In the genomic region with DNA sequence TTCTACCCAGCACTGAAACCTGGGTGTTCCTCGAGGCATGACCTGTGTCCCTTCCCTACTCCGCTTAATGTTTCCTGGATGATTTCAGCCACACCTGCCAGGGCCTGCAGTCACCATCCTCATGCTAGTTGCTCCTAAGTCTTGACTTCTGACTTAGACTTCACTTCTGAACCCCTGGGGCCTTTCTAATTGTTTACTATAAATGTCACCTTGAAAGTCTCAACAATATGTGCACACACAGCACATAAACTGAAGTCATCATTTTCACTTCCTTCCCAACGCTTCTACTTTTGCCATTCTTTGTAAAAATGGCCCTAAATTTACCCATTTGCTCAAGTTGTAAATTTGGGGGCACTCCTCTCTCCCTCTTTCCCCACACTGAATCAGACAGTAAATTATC, we compare ENCODE assay signal across 14 cellular contexts.
DNase-seq lines count a peak whose midpoint lies in the region; ATAC-seq and TF ChIP-seq lines count a peak whose summit lies in the region.
"Had no signal": no experiment of that assay in that cellular context is flagged by ENCODE, and none has a peak within 500 bp of the region (broad histone marks: within the 10 kb centered on the region; RNA-seq: fewer than 3 reads in every experiment).

No MANE protein-coding gene starts in this region.

- no peaks in the 10 kb centered on the region for H3K9me3 ChIP-seq in smooth muscle cell (replicated peaks; ENCODE audit: low read depth)
- H3K9me3 ChIP-seq: BLaER1 treated with 17β-estradiol and CSF1 and Interleukin-3, amounts not matched to agents 10 nM and 100 nM; HAP-1 had no signal

- H2AFZ ChIP-seq in smooth muscle cell (ENCODE audit: low read depth), result no peak overlapping the region

- TF ChIP-seq CTCF in GM13976 (IDR thresholded peaks at IDR 0.05; ENCODE audit: borderline replicate concordance, control extremely low read depth, extremely low read depth, insufficient read depth, missing control alignments) (no peak), smooth muscle cell (IDR thresholded peaks at IDR 0.05; ENCODE audit: borderline replicate concordance, insufficient read depth, poor library complexity, severe bottlenecking) (no peak), chondrocyte (IDR thresholded peaks at IDR 0.05) (no peak)

- H3K27ac ChIP-seq in smooth muscle cell (ENCODE audit: low read depth), result peak overlapping the region; percentile 80

- peaks cover 16% of the 10 kb centered on the region for H4K20me1 ChIP-seq in smooth muscle cell (ENCODE audit: low read depth)

- peaks cover 27% of the 10 kb centered on the region for H3K4me1 Mint-ChIP-seq in chondrocyte (ENCODE audit: low read depth)

- H3K4me2 ChIP-seq in smooth muscle cell, result no peak overlapping the region

- DNase-seq in GM13976 (ENCODE audit: low spot score) (peak; percentile 47), MV-4-11 (lab: John Stamatoyannopoulos, UW) (peak; percentile 13), smooth muscle cell (lab: John Stamatoyannopoulos, UW; ENCODE audit: unreplicated experiment) (no peak), chondrocyte (ENCODE audit: low spot score) (no peak)
- DNase-seq in activated CD8-positive, alpha-beta memory T cell treated with anti-CD3 and anti-CD28 coated beads, Interleukin-2, amount 50 U/mL, for 4 hours, result no peak
- DNase-seq: GF-D8, NCI-H1930, NCI-H2171, NCI-H446 treated with DMSO at 0.1 percent for 48 hours, NCI-H748 treated with DMSO at 0.1 percent for 48 hours had no signal

- H3K79me2 ChIP-seq in smooth muscle cell (ENCODE audit: low read depth), result peaks cover 14% of the 10 kb centered on the region

- H3K36me3 Mint-ChIP-seq in chondrocyte (ENCODE audit: low read depth), result peaks cover 35% of the 10 kb centered on the region

- no peaks in the 10 kb centered on the region for H3K27me3 ChIP-seq in smooth muscle cell (ENCODE audit: low read depth)
- H3K27me3 ChIP-seq: BLaER1 treated with 17β-estradiol and CSF1 and Interleukin-3, amounts not matched to agents 10 nM and 100 nM had no signal

- ATAC-seq in GM19351 (IDR thresholded peaks at IDR 0.05; ENCODE audit: unreplicated experiment) (peak; percentile 62), HG02571 (IDR thresholded peaks at IDR 0.05; ENCODE audit: unreplicated experiment) (no peak)

- H3K9ac ChIP-seq in smooth muscle cell (ENCODE audit: low read depth), result no peak overlapping the region
- H3K9ac ChIP-seq: BLaER1 treated with 17β-estradiol and CSF1 and Interleukin-3, amounts not matched to agents 10 nM and 100 nM had no signal

- in situ Hi-C loops in GM13976 (cut with MboI; ENCODE audit: low sequenced_read_pairs, unreplicated experiment), result no loop called here

- no peaks in the 10 kb centered on the region for H3K36me3 ChIP-seq in smooth muscle cell (ENCODE audit: low read depth)

- WGBS in smooth muscle cell (ENCODE audit: low lambda C conversion rate), result 85% methylated on average over 3 of the region's 3 CpGs

- no peak overlapping the region for H3K4me3 ChIP-seq in smooth muscle cell
- H3K4me3 ChIP-seq: BLaER1 treated with 17β-estradiol and CSF1 and Interleukin-3, amounts not matched to agents 10 nM and 100 nM; HAP-1 had no signal

- no peak overlapping the region for H3K27ac Mint-ChIP-seq in chondrocyte (ENCODE audit: unreplicated experiment)

- H3K27me3 Mint-ChIP-seq in chondrocyte (ENCODE audit: low read depth), result no peaks in the 10 kb centered on the region

- H3K9me3 Mint-ChIP-seq in chondrocyte (ENCODE audit: low read depth), result peaks cover 10% of the 10 kb centered on the region

- H3K4me3 Mint-ChIP-seq in chondrocyte (ENCODE audit: unreplicated experiment), result no peak overlapping the region

- peaks cover 20% of the 10 kb centered on the region for H3F3A ChIP-seq in smooth muscle cell (ENCODE audit: low read depth)

- H3K4me1 ChIP-seq in smooth muscle cell (ENCODE audit: low read depth), result peaks cover 11% of the 10 kb centered on the region
- H3K4me1 ChIP-seq: HAP-1 had no signal

Comparison
In these comparisons a context has a peak if more than half of its experiments do, and no peak if none do; other contexts are left out.
1. DNase-seq: peak in GM13976 (single experiment) and MV-4-11 (single experiment); none in smooth muscle cell (single experiment), chondrocyte (single experiment) and activated CD8-positive, alpha-beta memory T cell treated with anti-CD3 and anti-CD28 coated beads, Interleukin-2, amount 50 U/mL, for 4 hours (single experiment).